In the genomic region with DNA sequence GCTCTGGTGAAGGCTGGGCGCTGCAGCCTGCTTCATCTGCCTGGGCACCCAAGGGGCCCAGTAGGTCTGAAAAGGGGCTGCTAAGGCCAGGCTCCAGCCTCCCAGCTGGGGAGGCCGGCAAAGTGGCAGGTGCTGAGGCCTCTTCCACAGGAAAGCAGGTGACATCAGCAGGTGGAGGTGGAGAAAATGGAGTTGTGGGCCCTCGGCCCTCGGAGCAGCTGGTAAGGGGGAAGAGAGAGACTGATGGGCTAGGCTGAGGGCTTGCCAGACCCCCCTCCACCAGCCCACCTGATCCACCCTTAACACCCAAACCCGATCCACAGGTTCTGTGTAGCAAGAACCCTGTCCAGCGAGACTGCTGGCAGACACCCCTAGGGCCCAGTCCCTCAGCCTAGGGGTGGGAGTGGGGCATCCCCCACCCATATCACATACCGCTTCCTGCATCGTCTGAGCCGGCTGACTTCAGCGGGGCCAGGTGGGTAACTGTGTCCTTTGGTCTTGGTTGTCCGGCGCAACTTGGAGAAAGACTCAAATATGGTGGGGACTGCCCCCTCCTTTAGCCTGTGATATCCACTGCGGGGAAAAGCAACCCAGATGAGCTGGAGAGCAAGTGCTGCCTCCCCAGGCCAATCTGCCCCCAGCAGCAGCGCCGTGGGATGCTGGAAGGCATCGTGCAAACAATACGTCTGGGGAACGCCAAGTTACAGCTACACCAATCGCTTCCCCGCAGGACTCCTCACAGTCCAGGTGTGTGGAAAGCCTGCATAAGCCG, we compare ENCODE assay signal across 8 cellular contexts. TPM values are rescaled to one million over a fixed set of nuclear protein-coding genes. Genes with fewer than 3 reads are reported as not detected.
DNase-seq lines count a peak whose midpoint lies in the region; ATAC-seq and TF ChIP-seq lines count a peak whose summit lies in the region.

No MANE protein-coding gene starts in this region.

- H3K27ac ChIP-seq in left ventricle myocardium inferior (replicated peaks) (peak overlapping the region; percentile 99), urinary bladder (ENCODE audit: low read depth) (peak overlapping the region; percentile 25)

- TF ChIP-seq POLR2A in lower leg skin (IDR thresholded peaks at IDR 0.05), result no peak

- no peaks in the 10 kb centered on the region for H3K9me3 Mint-ChIP-seq in activated naive CD8-positive, alpha-beta T cell treated with anti-CD3 and anti-CD28 coated beads for 36 hours

- H3K36me3 Mint-ChIP-seq in activated naive CD8-positive, alpha-beta T cell treated with anti-CD3 and anti-CD28 coated beads for 36 hours, result peaks cover 11% of the 10 kb centered on the region

- 41 to 48% methylated on average over 19 to 20 of the region's 21 CpGs for WGBS in lower leg skin, 2 donors
- WGBS in urinary bladder, result 43% methylated on average over 21 of the region's 21 CpGs

- peak overlapping the region; percentile 99 for H3K27ac Mint-ChIP-seq in activated naive CD8-positive, alpha-beta T cell treated with anti-CD3 and anti-CD28 coated beads for 36 hours

- H3K9me3 ChIP-seq in left ventricle myocardium inferior (replicated peaks), result no peaks in the 10 kb centered on the region

- TF ChIP-seq CTCF in left ventricle myocardium inferior (IDR thresholded peaks at IDR 0.05; ENCODE audit: borderline replicate concordance) (no peak), lower leg skin (IDR thresholded peaks at IDR 0.05) (no peak)

- H3K4me1 ChIP-seq in left ventricle myocardium inferior, result peaks cover 49% of the 10 kb centered on the region
- peaks cover 2% of the 10 kb centered on the region for H3K4me1 ChIP-seq in urinary bladder (ENCODE audit: insufficient read depth)

- no peak for ATAC-seq in left ventricle myocardium superior

- DNase-seq in left ventricle myocardium inferior (no peak), left ventricle myocardium superior (no peak), lower leg skin (ENCODE audit: low spot score in 2 of 2) (no peak), KG1 (lab: John Stamatoyannopoulos, UW) (no peak), NCI-H2081 treated with DMSO at 0.1 percent for 48 hours (lab: John Stamatoyannopoulos, UW) (no peak), NCI-H2029 treated with DMSO at 0.1 percent for 48 hours (lab: John Stamatoyannopoulos, UW) (no peak)
- no peak for DNase-seq in activated naive CD8-positive, alpha-beta T cell treated with anti-CD3 and anti-CD28 coated beads for 36 hours

- intact Hi-C loops in left ventricle myocardium inferior (cut with micrococcal nuclease), result no loop called here
- intact Hi-C loops in left ventricle myocardium superior (cut with micrococcal nuclease), result no loop called here
- intact Hi-C loops in lower leg skin (cut with DNase I; ENCODE audit: low total_unique reads), result no loop called here

- H3K27me3 Mint-ChIP-seq in activated naive CD8-positive, alpha-beta T cell treated with anti-CD3 and anti-CD28 coated beads for 36 hours, result no peaks in the 10 kb centered on the region

- H3K4me3 Mint-ChIP-seq in activated naive CD8-positive, alpha-beta T cell treated with anti-CD3 and anti-CD28 coated beads for 36 hours, result peak overlapping the region; percentile 95

- H3K4me1 Mint-ChIP-seq in activated naive CD8-positive, alpha-beta T cell treated with anti-CD3 and anti-CD28 coated beads for 36 hours, result peaks cover 18% of the 10 kb centered on the region

- H3K36me3 ChIP-seq in left ventricle myocardium inferior (peaks cover 37% of the 10 kb centered on the region), urinary bladder (ENCODE audit: insufficient read depth) (no peaks in the 10 kb centered on the region)

- H3K4me3 ChIP-seq in left ventricle myocardium inferior, result peak overlapping the region; percentile 75
- peak overlapping the region; percentile 88 for H3K4me3 ChIP-seq in lower leg skin (ENCODE audit: low read depth, poor library complexity, severe bottlenecking)
- peak overlapping the region; percentile 75 for H3K4me3 ChIP-seq in urinary bladder (ENCODE audit: low read depth, low read length)

- H3K27me3 ChIP-seq in left ventricle myocardium inferior (ENCODE audit: low read depth), result no peaks in the 10 kb centered on the region

RNA-seq across cellular contexts. Expression of gene THAP7, which starts 1.5 kb away (rescaled TPM):
- total RNA-seq in left ventricle myocardium inferior (17.8 TPM), left ventricle myocardium superior (18.0 TPM), lower leg skin (10 to 100 TPM; 23.3 to 48.2 (median 45.1) TPM), urinary bladder (17.3 TPM)
- 10 to 100 TPM; 34.3 to 34.5 TPM for total RNA-seq in activated naive CD8-positive, alpha-beta T cell treated with anti-CD3 and anti-CD28 coated beads for 36 hours
- polyA plus RNA-seq in urinary bladder, result 55.0 TPM

RNA-seq across cellular contexts. Expression of gene P2RX6, which starts 14.6 kb away (rescaled TPM):
- 3.5 TPM for total RNA-seq in left ventricle myocardium inferior
- total RNA-seq in left ventricle myocardium superior, result 1.8 TPM
- under 1 TPM; 0.14 to 0.43 TPM for total RNA-seq in activated naive CD8-positive, alpha-beta T cell treated with anti-CD3 and anti-CD28 coated beads for 36 hours
- total RNA-seq in lower leg skin, result 1 to 10 TPM in 2 of 4 donors, under 1 TPM in 2; 0.12 to 2.6 (median 0.87) TPM
- total RNA-seq in urinary bladder, result 0.74 TPM
- 0.96 TPM for polyA plus RNA-seq in urinary bladder

RNA-seq across cellular contexts. Expression of gene LZTR1, which starts 18.3 kb away (rescaled TPM):
- 18.1 TPM for total RNA-seq in left ventricle myocardium inferior
- 24.4 TPM for total RNA-seq in left ventricle myocardium superior
- total RNA-seq in activated naive CD8-positive, alpha-beta T cell treated with anti-CD3 and anti-CD28 coated beads for 36 hours, result 10 to 100 TPM; 32.4 to 39.2 TPM
- 10 to 100 TPM; 25.4 to 34.9 (median 28.4) TPM for total RNA-seq in lower leg skin
- total RNA-seq in urinary bladder, result 42.8 TPM
- polyA plus RNA-seq in urinary bladder, result 48.1 TPM

RNA-seq across cellular contexts. Expression of gene SLC7A4, which starts 32.0 kb away (rescaled TPM):
- total RNA-seq in left ventricle myocardium inferior, result 0.25 TPM
- total RNA-seq in left ventricle myocardium superior, result 0.30 TPM
- total RNA-seq in activated naive CD8-positive, alpha-beta T cell treated with anti-CD3 and anti-CD28 coated beads for 36 hours, result under 1 TPM; 0.41 to 0.44 TPM
- total RNA-seq in lower leg skin, result 1 to 10 TPM; 1.5 to 4.5 (median 2.8) TPM
- 0.42 TPM for total RNA-seq in urinary bladder
- 1.2 TPM for polyA plus RNA-seq in urinary bladder

RNA-seq across cellular contexts. Expression of gene AIFM3, which starts 33.3 kb away (rescaled TPM):
- 0.47 TPM for total RNA-seq in left ventricle myocardium inferior
- total RNA-seq in left ventricle myocardium superior, result 0.52 TPM
- under 1 TPM in 1 of 2 experiments, not detected in 1; 0.14 TPM for total RNA-seq in activated naive CD8-positive, alpha-beta T cell treated with anti-CD3 and anti-CD28 coated beads for 36 hours
- 1 to 10 TPM in 2 of 4 donors, under 1 TPM in 1, not detected in 1; 0.15 to 3.7 (median 2.0) TPM for total RNA-seq in lower leg skin
- total RNA-seq in urinary bladder, result 0.53 TPM
- polyA plus RNA-seq in urinary bladder, result 2.8 TPM
